ENCODE assay signal across 21 cellular contexts in the genomic region with DNA sequence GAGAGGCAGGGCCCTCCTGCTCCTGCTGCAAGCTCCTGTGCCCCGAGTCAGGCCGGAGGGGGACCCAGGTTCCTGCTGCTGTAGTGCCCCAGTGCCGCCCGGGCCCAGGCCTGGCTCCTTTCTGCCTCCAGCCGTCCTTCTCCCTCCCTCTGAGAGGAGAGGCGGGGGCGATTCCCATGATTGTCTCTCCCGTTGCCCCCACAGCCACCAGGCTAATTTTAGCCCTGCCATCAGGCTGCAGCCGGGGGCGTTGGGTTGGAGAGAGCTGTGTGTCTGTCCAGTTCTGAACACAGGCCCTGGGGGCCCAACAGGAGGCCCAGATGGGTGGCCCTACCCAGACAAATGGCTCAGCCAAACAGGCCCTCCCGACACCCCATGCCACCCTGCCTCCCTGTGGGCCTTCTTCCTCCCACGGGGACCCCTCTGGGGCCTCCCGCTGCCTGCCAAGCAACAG.
DNase-seq lines count a peak whose midpoint lies in the region; ATAC-seq, FAIRE-seq and TF ChIP-seq lines count a peak whose summit lies in the region.
"Had no signal": no experiment of that assay in that cellular context is flagged by ENCODE, and none has a peak within 500 bp of the region (broad histone marks: within the 10 kb centered on the region; RNA-seq: fewer than 3 reads in every experiment).

No MANE protein-coding gene starts in this region.

- H3K36me3 ChIP-seq in heart right ventricle (no peaks in the 10 kb centered on the region), GM12878 (ENCODE audit: control insufficient read depth in 2 of 2, insufficient read depth in 2 of 2, low read length in 1 of 2) (no peaks in the 10 kb centered on the region)

- POLR2A ChIA-PET in GM12878 (lab: Charles Lee): no interaction called here

- H3K4me1 Mint-ChIP-seq in neural crest cell: peaks cover 8% of the 10 kb centered on the region
- H3K4me1 Mint-ChIP-seq in mesothelial cell of epicardium: peaks cover 32% of the 10 kb centered on the region

- ATAC-seq in heart right ventricle (no peak), GM12878 (no peak), HG02970 (IDR thresholded peaks at IDR 0.05; ENCODE audit: low FRiP score, unreplicated experiment) (no peak)
- ATAC-seq: GM23338, Panc1 had no signal

- H3K4me3 ChIP-seq in heart right ventricle (no peak overlapping the region), GM12878 (no peak overlapping the region)
- H3K4me3 ChIP-seq: GM23338 had no signal

- in situ Hi-C loops in GM12878 (cut with MboI): no loop called here

- H3K9me3 Mint-ChIP-seq in neural crest cell: no peaks in the 10 kb centered on the region
- H3K9me3 Mint-ChIP-seq in mesothelial cell of epicardium: no peaks in the 10 kb centered on the region
- H3K9me3 Mint-ChIP-seq: GM23338, HFFc6 had no signal

- no peaks in the 10 kb centered on the region for H3K4me1 ChIP-seq in heart right ventricle
- H3K4me1 ChIP-seq in GM12878 (ENCODE audit: control insufficient read depth, insufficient read depth, low read length): no peaks in the 10 kb centered on the region

- CTCF ChIA-PET in GM12878 (lab: Yijun Ruan, JAX): interaction anchor here (0.9 kb wide), 1 partner anchor 675 kb away, joined by 3 read pairs; no protein-coding TSS in a partner anchor

- no peaks in the 10 kb centered on the region for H3K27me3 Mint-ChIP-seq in neural crest cell (ENCODE audit: low read depth)
- no peaks in the 10 kb centered on the region for H3K27me3 Mint-ChIP-seq in mesothelial cell of epicardium (ENCODE audit: low read depth)

- SMC1A ChIA-PET in GM12878 (lab: Charles Lee; ENCODE audit: uncharacterized antibody, unreplicated experiment): no interaction called here

- no peak overlapping the region for H2AFZ ChIP-seq in GM12878 (ENCODE audit: control insufficient read depth, low read depth, low read length)
- H2AFZ ChIP-seq: GM23338 had no signal

- H3K4me2 ChIP-seq in GM12878 (ENCODE audit: control insufficient read depth, insufficient read depth): no peak overlapping the region
- H3K4me2 ChIP-seq: GM23338, KMS-11 had no signal

- TF ChIP-seq CTCF in heart right ventricle (IDR thresholded peaks at IDR 0.05): no peak
- no peak for TF ChIP-seq CTCF in GM12878 (IDR thresholded peaks at IDR 0.05 in 2 of 3, conservative IDR thresholded peaks at IDR 0.05 in 1 of 3; ENCODE audit: control insufficient read depth in 2 of 3, extremely low read depth in 1 of 3, insufficient read depth in 1 of 3, low read depth in 3 of 3, low read length in 3 of 3)
- TF ChIP-seq CTCF in neural crest cell (conservative IDR thresholded peaks at IDR 0.05): no peak
- TF ChIP-seq CTCF in mesothelial cell of epicardium (IDR thresholded peaks at IDR 0.05; ENCODE audit: unreplicated experiment): no peak

- H3K27ac Mint-ChIP-seq in neural crest cell (ENCODE audit: unreplicated experiment) (peak overlapping the region; percentile 13), mesothelial cell of epicardium (no peak overlapping the region)
- H3K27ac Mint-ChIP-seq: HFFc6 had no signal

- no peaks in the 10 kb centered on the region for H3K9me3 ChIP-seq in heart right ventricle
- no peaks in the 10 kb centered on the region for H3K9me3 ChIP-seq in GM12878 (replicated peaks; ENCODE audit: control insufficient read depth, insufficient read depth, low read length)

- peak; percentile 75 for DNase-seq in cardiac septum (ENCODE audit: low spot score)
- DNase-seq in heart right ventricle: no peak
- no peak for DNase-seq in GM12878 (ENCODE audit: low read depth, low spot score)
- DNase-seq in neural crest cell (ENCODE audit: low read depth, low spot score): no peak
- DNase-seq in mesothelial cell of epicardium (ENCODE audit: low spot score in 2 of 2, unreplicated experiment in 2 of 2): no peak
- no peak for DNase-seq in NCI-H2081 treated with DMSO at 0.1 percent for 48 hours (lab: John Stamatoyannopoulos, UW)
- no peak for DNase-seq in putamen (ENCODE audit: low spot score)
- DNase-seq: C1 segment of cervical spinal cord, GDM1, HFFc6, NCI-H1092, NCI-H146, NCI-H2081, NCI-H510A treated with DMSO at 0.1 percent for 48 hours, NCI-H82, SHP77 had no signal

- TF ChIP-seq POLR2A in GM12878 (IDR thresholded peaks at IDR 0.05; ENCODE audit: low read depth, low read length): no peak

- H3K79me2 ChIP-seq in GM12878 (ENCODE audit: control insufficient read depth, insufficient read depth, low read length): no peaks in the 10 kb centered on the region

- H4K20me1 ChIP-seq in GM12878 (ENCODE audit: control insufficient read depth, insufficient read depth): no peaks in the 10 kb centered on the region

- no peak for TF ChIP-seq RAD21 in GM12878 (IDR thresholded peaks at IDR 0.05; ENCODE audit: insufficient read depth, low read depth, low read length)

- H3K27me3 ChIP-seq in heart right ventricle (peaks cover 0 to 21% (median 7%) of the 10 kb centered on the region in 7 donors), GM12878 (replicated peaks in 1 of 2; ENCODE audit: control insufficient read depth in 2 of 2, insufficient read depth in 2 of 2, low read length in 1 of 2) (peaks cover 0 to 2% of the 10 kb centered on the region in 2 experiments; a peak in 3 of 4 replicates)

- 56 to 71% methylated on average over 8 to 13 of the region's 13 CpGs for WGBS in heart right ventricle, 2 donors
- WGBS in GM12878 (ENCODE audit: insufficient coverage, insufficient replicate concordance, low lambda C conversion rate, missing lambda C conversion rate): 6% methylated on average over 13 of the region's 13 CpGs

- no peak for FAIRE-seq in GM12878 (lab: Jason Lieb, UNC)
- FAIRE-seq: GM12892 had no signal

- intact Hi-C loops in cardiac septum (cut with DNase I) (no loop called here), heart right ventricle (cut with DNase I) (no loop called here), GM12878 (cut with micrococcal nuclease; ENCODE audit: unreplicated experiment) (no loop called here)

- no TSS peak for BruUV-seq in GM12878 (replicated peaks; lab: Mats Ljungman, UMichigan)

- RAD21 ChIA-PET in GM12878 (lab: Charles Lee; ENCODE audit: unreplicated experiment): no interaction called here

- H3K27ac ChIP-seq in heart right ventricle (no peak overlapping the region), GM12878 (ENCODE audit: control insufficient read depth, insufficient read depth) (no peak overlapping the region)
- H3K27ac ChIP-seq: KMS-11 had no signal

- TF ChIP-seq EP300 in GM12878 (IDR thresholded peaks at IDR 0.05; ENCODE audit: borderline replicate concordance in 1 of 2, control insufficient read depth in 1 of 2, low read depth in 2 of 2, low read length in 2 of 2): no peak

- no peak overlapping the region for H3K9ac ChIP-seq in GM12878 (ENCODE audit: control insufficient read depth, insufficient read depth, low read length)
- H3K9ac ChIP-seq: KMS-11 had no signal

- no peaks in the 10 kb centered on the region for H3K36me3 Mint-ChIP-seq in neural crest cell (ENCODE audit: low read depth)
- H3K36me3 Mint-ChIP-seq in mesothelial cell of epicardium: no peaks in the 10 kb centered on the region

- H3K4me3 Mint-ChIP-seq in neural crest cell: no peak overlapping the region
- H3K4me3 Mint-ChIP-seq in mesothelial cell of epicardium: no peak overlapping the region
- H3K4me3 Mint-ChIP-seq: GM23338, HFFc6 had no signal

TF ChIP-seq in GM12878, 131 proteins besides CTCF, POLR2A, EP300 and RAD21:
- peak; percentile 48 for TF ChIP-seq MEF2B (IDR thresholded peaks at IDR 0.05; ENCODE audit: partially characterized antibody, poor library complexity, severe bottlenecking)
- TF ChIP-seq ZZZ3 (IDR thresholded peaks at IDR 0.05; ENCODE audit: control insufficient read depth, insufficient read length, low read depth): no peak
- TF ChIP-seq YBX1 (IDR thresholded peaks at IDR 0.05): no peak
- TF ChIP-seq, protein P1, sequence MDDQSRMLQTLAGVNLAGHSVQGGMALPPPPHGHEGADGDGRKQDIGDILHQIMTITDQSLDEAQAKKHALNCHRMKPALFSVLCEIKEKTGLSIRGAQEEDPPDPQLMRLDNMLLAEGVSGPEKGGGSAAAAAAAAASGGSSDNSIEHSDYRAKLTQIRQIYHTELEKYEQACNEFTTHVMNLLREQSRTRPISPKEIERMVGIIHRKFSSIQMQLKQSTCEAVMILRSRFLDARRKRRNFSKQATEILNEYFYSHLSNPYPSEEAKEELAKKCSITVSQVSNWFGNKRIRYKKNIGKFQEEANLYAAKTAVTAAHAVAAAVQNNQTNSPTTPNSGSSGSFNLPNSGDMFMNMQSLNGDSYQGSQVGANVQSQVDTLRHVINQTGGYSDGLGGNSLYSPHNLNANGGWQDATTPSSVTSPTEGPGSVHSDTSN (IDR thresholded peaks at IDR 0.05; ENCODE audit: insufficient replicate concordance, low read depth, low read length): no peak
